Comparison of ENCODE assay signal across 28 cellular contexts in the genomic region with DNA sequence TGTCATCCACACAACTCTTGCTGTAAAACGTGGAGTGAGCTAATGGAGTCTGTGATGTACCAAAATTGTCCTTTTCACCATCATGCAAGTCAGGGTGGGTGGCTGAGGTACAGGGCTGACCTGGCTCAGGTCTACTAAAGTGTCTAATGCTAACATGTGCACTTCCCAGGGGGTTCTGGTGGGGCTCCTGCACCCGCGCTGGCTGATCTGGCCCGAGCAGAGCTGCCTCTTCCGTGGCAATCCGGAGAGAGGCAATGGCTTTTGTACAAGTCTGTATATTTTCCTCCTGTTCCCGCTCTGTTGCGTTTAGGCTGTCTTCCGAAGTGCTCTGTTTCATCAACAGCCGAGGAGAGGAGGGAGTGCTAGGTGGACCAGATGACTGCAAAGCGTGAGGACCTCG.
"Had no signal": no experiment of that assay in that cellular context is flagged by ENCODE, and none has a peak within 500 bp of the region (broad histone marks: within the 10 kb centered on the region; RNA-seq: fewer than 3 reads in every experiment).

No MANE protein-coding gene starts in this region.

- H3K4me1 ChIP-seq: right lobe of liver, thyroid gland, upper lobe of left lung, vagina had no signal

- H3K27ac ChIP-seq: brain microvascular endothelial cell, heart left ventricle, neutrophil, ovary, right lobe of liver, SK-N-MC, stomach, thyroid gland, upper lobe of left lung, vagina had no signal

- H3K36me3 ChIP-seq: neutrophil, ovary, right lobe of liver had no signal

- ATAC-seq: esophagus mucosa, heart left ventricle, right lobe of liver had no signal

- H3K27me3 Mint-ChIP-seq: activated naive CD8-positive, alpha-beta T cell treated with anti-CD3 and anti-CD28 coated beads, Interleukin-2, amount 10 ng/mL, durations not matched to agents 7 days and 5 days; memory B cell had no signal

- H3K4me1 Mint-ChIP-seq: nephron had no signal

- H3K4me3 ChIP-seq: heart left ventricle, ovary, right lobe of liver, SK-N-MC, stomach, thyroid gland, upper lobe of left lung, vagina had no signal

- H3K27me3 ChIP-seq: brain microvascular endothelial cell, heart left ventricle, neutrophil, ovary, right lobe of liver, stomach, thyroid gland, upper lobe of left lung, vagina had no signal

- H3K9me3 ChIP-seq: heart left ventricle, neutrophil, ovary, right lobe of liver, stomach, thyroid gland, upper lobe of left lung, vagina had no signal

- H3K9me3 Mint-ChIP-seq: activated naive CD8-positive, alpha-beta T cell treated with anti-CD3 and anti-CD28 coated beads, Interleukin-2, amount 10 ng/mL, durations not matched to agents 7 days and 5 days; activated T-helper 1 cell treated with anti-CD3 and anti-CD28 coated beads, Interleukin-12 subunit alpha, Interleukin-12 subunit beta, Interleukin-2, Interleukin-4 antibody, amounts not matched to agents 30 ng/mL and 10 ng/mL and 1 ng/mL, durations not matched to agents 14 hours and 24 hours and 36 hours; endodermal cell; memory B cell; nephron; T-helper 1 cell treated with Interleukin-12 subunit alpha and Interleukin-12 subunit beta and Interleukin-4 antibody, amounts not matched to agents 30 μg/mL and 1 μg/mL, for 36 hours had no signal

- H3K4me3 Mint-ChIP-seq: activated naive CD8-positive, alpha-beta T cell treated with anti-CD3 and anti-CD28 coated beads, Interleukin-2, amount 10 ng/mL, durations not matched to agents 7 days and 5 days; activated T-helper 1 cell treated with anti-CD3 and anti-CD28 coated beads, Interleukin-12 subunit alpha, Interleukin-12 subunit beta, Interleukin-2, Interleukin-4 antibody, amounts not matched to agents 30 ng/mL and 10 ng/mL and 1 ng/mL, durations not matched to agents 14 hours and 24 hours and 36 hours; endodermal cell; memory B cell; nephron; T-helper 1 cell treated with Interleukin-12 subunit alpha and Interleukin-12 subunit beta and Interleukin-4 antibody, amounts not matched to agents 30 μg/mL and 1 μg/mL, for 36 hours had no signal

- DNase-seq: activated CD4-positive, alpha-beta T cell treated with anti-CD3 and anti-CD28 coated beads, Interleukin-2, amount 50 U/mL, for 4 hours; activated CD4-positive, CD25-positive, alpha-beta regulatory T cell treated with anti-CD3 and anti-CD28 coated beads, Interleukin-2, amount 50 U/mL, for 72 hours; activated gamma-delta T cell; activated naive CD8-positive, alpha-beta T cell treated with anti-CD3 and anti-CD28 coated beads, Interleukin-2, amount 10 ng/mL, durations not matched to agents 7 days and 5 days; activated T-cell treated with anti-CD3 and anti-CD28 coated beads for 4 hours; amniotic stem cell; brain microvascular endothelial cell; caudate nucleus; endodermal cell; foreskin fibroblast; heart left ventricle; hypothalamus; ovary; right lobe of liver; stimulated activated CD4-positive, alpha-beta T cell treated with anti-CD3 and anti-CD28 coated beads, Interleukin-2, amount 100 ng/mL, for 48 hours; stomach; T-helper 9 cell; thyroid gland had no signal

- H3K27ac Mint-ChIP-seq: activated naive CD8-positive, alpha-beta T cell treated with anti-CD3 and anti-CD28 coated beads, Interleukin-2, amount 10 ng/mL, durations not matched to agents 7 days and 5 days; activated T-helper 1 cell treated with anti-CD3 and anti-CD28 coated beads, Interleukin-12 subunit alpha, Interleukin-12 subunit beta, Interleukin-2, Interleukin-4 antibody, amounts not matched to agents 30 ng/mL and 10 ng/mL and 1 ng/mL, durations not matched to agents 14 hours and 24 hours and 36 hours; endodermal cell; memory B cell; nephron; progenitor cell of endocrine pancreas; T-helper 1 cell treated with Interleukin-12 subunit alpha and Interleukin-12 subunit beta and Interleukin-4 antibody, amounts not matched to agents 30 μg/mL and 1 μg/mL, for 36 hours had no signal
